ENCODE assay signal across 1 cellular context in the genomic region with DNA sequence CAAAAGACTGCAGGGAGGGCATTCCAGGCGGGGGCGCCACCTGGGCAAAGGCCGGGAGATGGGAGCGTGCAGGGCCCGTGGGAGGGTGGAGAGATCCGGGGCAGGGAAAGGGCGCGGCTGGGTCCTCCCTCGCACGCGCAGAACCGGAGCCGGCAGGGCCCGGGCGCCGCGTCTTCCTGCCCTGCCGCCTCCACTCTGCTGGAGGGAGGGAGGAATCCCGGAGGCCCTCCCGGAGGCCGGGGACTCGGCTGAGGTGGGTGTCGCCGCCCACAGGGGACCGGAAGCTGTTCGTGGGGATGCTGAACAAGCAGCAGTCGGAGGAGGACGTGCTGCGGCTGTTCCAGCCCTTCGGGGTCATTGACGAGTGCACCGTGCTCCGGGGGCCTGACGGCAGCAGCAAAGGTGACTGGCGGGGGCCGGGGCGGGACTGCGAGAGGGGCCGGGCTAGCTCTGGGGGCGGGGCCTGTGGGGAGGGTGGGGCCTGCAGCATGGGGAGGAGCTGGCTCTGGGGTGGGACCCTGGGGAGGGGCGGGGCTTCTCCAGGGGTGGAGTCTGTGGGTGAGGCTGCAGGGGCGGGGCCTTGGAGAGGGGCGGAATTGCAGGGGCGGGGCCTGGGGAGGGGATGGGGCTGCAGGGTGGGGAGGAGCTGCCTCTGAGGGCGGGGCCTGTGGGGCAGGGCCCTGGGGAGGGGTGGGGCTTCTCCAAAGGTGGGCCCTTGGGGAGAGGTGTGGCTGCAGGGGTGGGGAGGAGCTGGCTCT.
TF ChIP-seq lines count a peak whose summit lies in the region.

No MANE protein-coding gene starts in this region.

TF ChIP-seq in HEK293, 187 proteins besides CTCF, POLR2A, EP300 and RAD21 (continued from another document):
- peak; percentile 68 for TF ChIP-seq ZBTB26 (tag by site-specific recombination; optimal IDR thresholded peaks at IDR 0.05)
- TF ChIP-seq, protein P1, sequence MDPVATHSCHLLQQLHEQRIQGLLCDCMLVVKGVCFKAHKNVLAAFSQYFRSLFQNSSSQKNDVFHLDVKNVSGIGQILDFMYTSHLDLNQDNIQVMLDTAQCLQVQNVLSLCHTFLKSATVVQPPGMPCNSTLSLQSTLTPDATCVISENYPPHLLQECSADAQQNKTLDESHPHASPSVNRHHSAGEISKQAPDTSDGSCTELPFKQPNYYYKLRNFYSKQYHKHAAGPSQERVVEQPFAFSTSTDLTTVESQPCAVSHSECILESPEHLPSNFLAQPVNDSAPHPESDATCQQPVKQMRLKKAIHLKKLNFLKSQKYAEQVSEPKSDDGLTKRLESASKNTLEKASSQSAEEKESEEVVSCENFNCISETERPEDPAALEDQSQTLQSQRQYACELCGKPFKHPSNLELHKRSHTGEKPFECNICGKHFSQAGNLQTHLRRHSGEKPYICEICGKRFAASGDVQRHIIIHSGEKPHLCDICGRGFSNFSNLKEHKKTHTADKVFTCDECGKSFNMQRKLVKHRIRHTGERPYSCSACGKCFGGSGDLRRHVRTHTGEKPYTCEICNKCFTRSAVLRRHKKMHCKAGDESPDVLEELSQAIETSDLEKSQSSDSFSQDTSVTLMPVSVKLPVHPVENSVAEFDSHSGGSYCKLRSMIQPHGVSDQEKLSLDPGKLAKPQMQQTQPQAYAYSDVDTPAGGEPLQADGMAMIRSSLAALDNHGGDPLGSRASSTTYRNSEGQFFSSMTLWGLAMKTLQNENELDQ (tag by site-specific recombination; IDR thresholded peaks at IDR 0.05; ENCODE audit: low read depth) = no peak
TF ChIP-seq in HEK293: peak in this region for 47.
